In genomic region chr6:61649845-61650244, GRCh38 we compare ENCODE assay signal across 14 cellular contexts.
DNase-seq lines count a peak whose midpoint lies in the region; ATAC-seq lines count a peak whose summit lies in the region.
"Had no signal": no experiment of that assay in that cellular context is flagged by ENCODE, and none has a peak within 500 bp of the region (broad histone marks: within the 10 kb centered on the region; RNA-seq: fewer than 3 reads in every experiment).

No MANE protein-coding gene starts in this region.

- peaks cover 10% of the 10 kb centered on the region for H3K4me1 Mint-ChIP-seq in memory B cell
- H3K4me1 Mint-ChIP-seq: CD4-positive, CD25-positive, alpha-beta regulatory T cell had no signal

- H3K27me3 Mint-ChIP-seq in memory B cell = no peaks in the 10 kb centered on the region
- H3K27me3 Mint-ChIP-seq: B cell; CD4-positive, CD25-positive, alpha-beta regulatory T cell had no signal

- H3K9me3 Mint-ChIP-seq in memory B cell = no peaks in the 10 kb centered on the region

- DNase-seq in SKM-1 treated with dmso at 0.1 percent for 144 hours (lab: John Stamatoyannopoulos, UW; ENCODE audit: unreplicated experiment) (peak; percentile 2), SKM-1 (lab: John Stamatoyannopoulos, UW; ENCODE audit: unreplicated experiment) (no peak), memory B cell (ENCODE audit: low spot score in 2 of 2) (no peak), putamen (ENCODE audit: low spot score) (peak; percentile 3)
- DNase-seq: Caco-2; CD4-positive, CD25-positive, alpha-beta regulatory T cell; CD8-positive, alpha-beta T cell; DMS153; DND-41; GOT3; HFFc6 had no signal

- ATAC-seq in memory B cell (ENCODE audit: low read depth) = no peak
- ATAC-seq in GM21423 (IDR thresholded peaks at IDR 0.05; ENCODE audit: unreplicated experiment) = no peak
- no peak for ATAC-seq in GM21529 (IDR thresholded peaks at IDR 0.05; ENCODE audit: unreplicated experiment)
- ATAC-seq: CD8-positive, alpha-beta T cell had no signal

- H3K4me3 Mint-ChIP-seq in memory B cell = no peak overlapping the region
- H3K4me3 Mint-ChIP-seq: B cell; CD4-positive, CD25-positive, alpha-beta regulatory T cell; CD8-positive, alpha-beta T cell; HFFc6 had no signal

- peaks cover 6% of the 10 kb centered on the region for H3K36me3 Mint-ChIP-seq in memory B cell
- H3K36me3 Mint-ChIP-seq: CD4-positive, CD25-positive, alpha-beta regulatory T cell; CD8-positive, alpha-beta T cell had no signal

- peak overlapping the region; percentile 7 for H3K27ac Mint-ChIP-seq in memory B cell
- H3K27ac Mint-ChIP-seq: B cell; CD4-positive, CD25-positive, alpha-beta regulatory T cell; CD8-positive, alpha-beta T cell; HFFc6 had no signal

Comparison
In these comparisons a context has a peak if more than half of its experiments do, and no peak if none do; other contexts are left out.
1. DNase-seq: peak in SKM-1 treated with dmso at 0.1 percent for 144 hours (single experiment) and putamen (single experiment); none in SKM-1 (single experiment) and memory B cell (0 of 2).